ENCODE assay signal across 13 cellular contexts in the genomic region with DNA sequence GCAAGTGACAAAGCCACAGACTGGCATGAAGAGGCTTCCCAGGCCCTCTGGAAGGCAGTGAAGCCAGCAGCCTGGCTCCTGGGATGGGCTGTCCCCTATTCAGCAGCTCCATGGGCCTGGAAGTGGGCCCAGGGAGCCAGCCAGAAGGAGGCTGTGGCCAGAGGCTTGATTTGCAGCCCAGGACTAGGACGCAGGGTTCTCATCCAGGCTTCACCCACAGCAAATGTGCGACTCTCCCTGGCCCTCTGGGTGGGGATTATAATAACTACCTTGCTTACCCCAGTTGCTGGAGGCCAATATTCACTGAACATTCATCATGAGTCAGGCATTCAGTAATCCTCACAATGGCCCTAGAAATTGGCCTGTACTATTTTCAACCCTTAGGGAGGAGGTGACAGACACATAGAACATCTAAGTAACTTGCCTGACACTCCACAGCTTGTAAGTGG. TPM values are rescaled to one million over a fixed set of nuclear protein-coding genes. Genes with fewer than 3 reads are reported as not detected.
A peak's percentile ranks its signal among the peaks of the same experiment; 100 is the strongest.
DNase-seq lines count a peak whose midpoint lies in the region; ATAC-seq, FAIRE-seq and TF ChIP-seq lines count a peak whose summit lies in the region.
"Had no signal": no experiment of that assay in that cellular context is flagged by ENCODE, and none has a peak within 500 bp of the region (broad histone marks: within the 10 kb centered on the region; RNA-seq: fewer than 3 reads in every experiment).

No MANE protein-coding gene starts in this region.

- H4K91ac ChIP-seq in H9 (ENCODE audit: insufficient read length, low read depth, low read length) = no peak overlapping the region

- no peak overlapping the region for H2BK15ac ChIP-seq in H9 (ENCODE audit: low read depth, low read length)

- peak in 1 of 2 experiments; percentile 43 for DNase-seq in A549 (ENCODE audit: low read depth in 1 of 2, low spot score in 1 of 2)
- DNase-seq in GM12891 (ENCODE audit: insufficient read length, low spot score) = no peak
- DNase-seq in activated B cell treated with CpG ODN at 0.5 μM for 24 hours = no peak
- peak; percentile 85 for DNase-seq in iris pigment epithelial cell (ENCODE audit: low read depth)
- DNase-seq in H9 = no peak
- DNase-seq in NCI-H524 (lab: John Stamatoyannopoulos, UW) = no peak
- DNase-seq: body of pancreas; GF-D8; stimulated activated CD4-positive, alpha-beta T cell treated with anti-CD3 and anti-CD28 coated beads, Interleukin-2, amount 100 ng/mL, for 48 hours; T-helper 2 cell had no signal

- H3K27ac ChIP-seq in A549 (peak overlapping the region; percentile 70 to 83), H9 (ENCODE audit: insufficient read length, low read depth, low read length) (no peak overlapping the region)
- H3K27ac ChIP-seq: body of pancreas had no signal

- H3K36me3 Mint-ChIP-seq in activated B cell treated with CpG ODN at 0.5 μM for 24 hours (ENCODE audit: low read depth) = peaks cover 5% of the 10 kb centered on the region
- no peaks in the 10 kb centered on the region for H3K36me3 Mint-ChIP-seq in H9 (ENCODE audit: insufficient read depth in 1 of 3, low read depth in 3 of 3)

- H3K27me3 Mint-ChIP-seq in activated B cell treated with CpG ODN at 0.5 μM for 24 hours = no peaks in the 10 kb centered on the region
- H3K27me3 Mint-ChIP-seq in H9 (ENCODE audit: low read depth) = no peaks in the 10 kb centered on the region; the same call in 1 of the 2 replicates

- TF ChIP-seq CTCF in A549 (IDR thresholded peaks at IDR 0.05) (no peak), activated B cell treated with CpG ODN at 0.5 μM for 24 hours (IDR thresholded peaks at IDR 0.05) (no peak), H9 (conservative IDR thresholded peaks at IDR 0.05) (no peak)

- no peaks in the 10 kb centered on the region for H3K27me3 ChIP-seq in H9 (ENCODE audit: insufficient read depth, low read length)
- H3K27me3 ChIP-seq: body of pancreas had no signal

- no peak overlapping the region for H2BK20ac ChIP-seq in H9 (ENCODE audit: low read depth, low read length, poor library complexity, severe bottlenecking)

- H3K79me2 ChIP-seq in H9 (ENCODE audit: insufficient read depth, low read length) = no peaks in the 10 kb centered on the region

- H3K4me2 ChIP-seq in A549 = peak overlapping the region; percentile 42
- H3K4me2 ChIP-seq in H9 (ENCODE audit: insufficient read depth, insufficient read length, low read length) = no peak overlapping the region

- ATAC-seq in A549 (peak; percentile 57 to 59; a peak in 5 of 6 replicates), activated B cell treated with CpG ODN at 0.5 μM for 24 hours (ENCODE audit: low read depth) (no peak), HG03565 (IDR thresholded peaks at IDR 0.05; ENCODE audit: unreplicated experiment) (no peak), HG02938 (IDR thresholded peaks at IDR 0.05; ENCODE audit: unreplicated experiment) (no peak)
- ATAC-seq: body of pancreas, left lobe of liver had no signal

- no peak overlapping the region for H2AK5ac ChIP-seq in H9 (ENCODE audit: insufficient read length, low read length)

- POLR2A ChIA-PET in A549 (lab: Yijun Ruan, JAX) (no interaction called here), activated B cell treated with CpG ODN at 0.5 μM for 24 hours (lab: Charles Lee) (interaction anchor here (1.1 to 14.3 kb wide), 5 partner anchors 9 to 36 kb away, joined by 5 to 472 read pairs (median 23); partner anchors contain the start of gene BMF)

- H3K4me3 ChIP-seq in A549 = no peak overlapping the region
- H3K4me3 ChIP-seq: body of pancreas had no signal

- TF ChIP-seq POLR2A in A549 (IDR thresholded peaks at IDR 0.05; ENCODE audit: low read length) (no peak), GM12891 (IDR thresholded peaks at IDR 0.05; ENCODE audit: low read depth, low read length) (no peak)

- H3K56ac ChIP-seq in H9 (ENCODE audit: insufficient read length, low read depth, low read length) = no peak overlapping the region

- no peak for TF ChIP-seq EP300 in A549 (IDR thresholded peaks at IDR 0.05)

- H2BK12ac ChIP-seq in H9 (ENCODE audit: insufficient read length, low read depth, low read length) = no peak overlapping the region

- intact Hi-C loops in activated B cell treated with CpG ODN at 0.5 μM for 24 hours (cut with micrococcal nuclease) = loop anchor here (1.0 kb wide), 3 partner anchors 9 to 42 kb away; no protein-coding TSS in a partner anchor

- no peak overlapping the region for H3K14ac ChIP-seq in H9 (ENCODE audit: insufficient read depth, low read length)

- H3K23me2 ChIP-seq in H9 (ENCODE audit: insufficient read length, low read depth, low read length, poor library complexity, severe bottlenecking) = no peaks in the 10 kb centered on the region

- peak overlapping the region; percentile 82 for H3K27ac Mint-ChIP-seq in activated B cell treated with CpG ODN at 0.5 μM for 24 hours
- no peak overlapping the region for H3K27ac Mint-ChIP-seq in H9

- no peak overlapping the region for H3T11ph ChIP-seq in H9 (ENCODE audit: low read length)

- no peaks in the 10 kb centered on the region for H4K20me1 ChIP-seq in H9 (ENCODE audit: control insufficient read depth, insufficient read depth, insufficient read length)

- H2AFZ ChIP-seq in H9 (ENCODE audit: low read length) = no peak overlapping the region

- CTCF ChIA-PET in A549 (lab: Yijun Ruan, JAX) = interaction anchor here (0.9 to 2.5 kb wide), 3 partner anchors 10 to 42 kb away, joined by 4 to 10 read pairs (median 7); no protein-coding TSS in a partner anchor
- CTCF ChIA-PET in activated B cell treated with CpG ODN at 0.5 μM for 24 hours (lab: Charles Lee) = interaction anchor here (0.9 to 3.5 kb wide), 3 partner anchors 16 to 18 kb away, joined by 3 to 13 read pairs (median 4); no protein-coding TSS in a partner anchor

- H3K9ac ChIP-seq in H9 (ENCODE audit: extremely low read depth, insufficient read length, low read length) = no peak overlapping the region

- TF ChIP-seq RAD21 in A549 (conservative IDR thresholded peaks at IDR 0.05 in 1 of 2, IDR thresholded peaks at IDR 0.05 in 1 of 2) = no peak

- H4K8ac ChIP-seq in H9 (replicated peaks; ENCODE audit: insufficient read length, low read depth, low read length) = no peak overlapping the region

- no peaks in the 10 kb centered on the region for H3K9me3 ChIP-seq in A549
- no peaks in the 10 kb centered on the region for H3K9me3 ChIP-seq in H9 (ENCODE audit: control insufficient read depth, low read depth, low read length)
- H3K9me3 ChIP-seq: body of pancreas had no signal

- no peak overlapping the region for H4K5ac ChIP-seq in H9 (ENCODE audit: insufficient read length, low read depth, low read length)

- H3K4me1 Mint-ChIP-seq in activated B cell treated with CpG ODN at 0.5 μM for 24 hours (peaks cover 34% of the 10 kb centered on the region), H9 (peaks cover 25 to 29% of the 10 kb centered on the region in 2 experiments)

- H3K23ac ChIP-seq in H9 (ENCODE audit: insufficient read length, low read depth, low read length) = no peak overlapping the region

- peaks cover 49% of the 10 kb centered on the region for H3K4me1 ChIP-seq in A549
- peaks cover 9% of the 10 kb centered on the region; the same call in 1 of the 2 replicates for H3K4me1 ChIP-seq in H9 (ENCODE audit: insufficient read depth, low read length)

- H3K9me3 Mint-ChIP-seq in activated B cell treated with CpG ODN at 0.5 μM for 24 hours (no peaks in the 10 kb centered on the region), H9 (no peaks in the 10 kb centered on the region; a peak in 1 of 5 replicates)

- FAIRE-seq in A549 (lab: Jason Lieb, UNC) (no peak), GM12891 (lab: Jason Lieb, UNC) (peak; percentile 28)

- H3K4ac ChIP-seq in H9 (ENCODE audit: low read depth, low read length) = no peak overlapping the region

- H3K79me1 ChIP-seq in H9 (ENCODE audit: insufficient read depth, low read depth, low read length, poor library complexity, severe bottlenecking) = no peaks in the 10 kb centered on the region

- WGBS in A549 (ENCODE audit: missing lambda C conversion rate) = 58% methylated on average over 2 of the region's 2 CpGs
- no CpG with 5 or more reads among the region's 2 CpGs for WGBS in H9 (ENCODE audit: extremely low coverage, insufficient read length, low lambda C conversion rate)

- H3K4me3 Mint-ChIP-seq in activated B cell treated with CpG ODN at 0.5 μM for 24 hours (no peak overlapping the region), H9 (no peak overlapping the region)

- H2BK5ac ChIP-seq in H9 (ENCODE audit: insufficient read length, low read length) = no peak overlapping the region

- H3K18ac ChIP-seq in H9 (ENCODE audit: insufficient read length, low read depth, low read length) = no peak overlapping the region

- H2BK120ac ChIP-seq in H9 (ENCODE audit: low read depth, low read length, poor library complexity, severe bottlenecking) = no peak overlapping the region

TF ChIP-seq in A549, 52 proteins besides CTCF, POLR2A, EP300 and RAD21 (continues in another document):
- no peak for TF ChIP-seq PHF8 (IDR thresholded peaks at IDR 0.05; ENCODE audit: borderline replicate concordance, low read depth)
- 0 out of 2 replicates have a peak, but pooled peaks have one; percentile 18 for TF ChIP-seq EHMT2 (IDR thresholded peaks at IDR 0.05; ENCODE audit: low read depth)
- no peak for TF ChIP-seq ZSCAN20 (CRISPR knock-in tag; IDR thresholded peaks at IDR 0.05)

TF ChIP-seq in GM12891, 5 proteins besides CTCF, POLR2A, EP300 and RAD21:
- TF ChIP-seq TAF1 (IDR thresholded peaks at IDR 0.05; ENCODE audit: low read depth, low read length) (no peak), POU2F2 (IDR thresholded peaks at IDR 0.05; ENCODE audit: low read depth, low read length) (no peak), PAX5 (IDR thresholded peaks at IDR 0.05; ENCODE audit: insufficient read depth, low read length, severe bottlenecking) (no peak), SPI1 (IDR thresholded peaks at IDR 0.05; ENCODE audit: low read depth, low read length) (no peak), POLR2AphosphoS5 (IDR thresholded peaks at IDR 0.05; ENCODE audit: low read depth, low read length) (no peak)
TF ChIP-seq in GM12891: peak in this region for 0.

RNA-seq across cellular contexts. Expression of gene SRP14, which starts 24.6 kb away (rescaled TPM):
- 216 and 306 TPM in 2 replicates for polyA plus RNA-seq in A549 (2011; rRNA removed)
- polyA plus RNA-seq in A549 (2012; cell fraction: cytosol; rRNA removed) = 236 and 276 TPM in 2 replicates
- 45.5 and 75.3 TPM in 2 replicates for polyA plus RNA-seq in A549 (2012; cell fraction: nucleus; rRNA removed)
- 343 to 380 TPM (median 374 TPM) in 3 replicates for polyA plus RNA-seq in A549 (2017; fragmentation: RNase III; extraction: RNeasy Plus Mini Kit Qiagen cat#74134 plus additional on column Dnase treatment)
- 36.6 and 50.6 TPM in 2 replicates for polyA minus RNA-seq in A549 (2011; rRNA and poly(A)+ RNA removed)
- 340 TPM for polyA plus RNA-seq in GM12891 (2012; ENCODE audit: low read depth, missing spikeins)
- 183 and 217 TPM in 2 replicates for total RNA-seq in activated B cell treated with CpG ODN at 0.5 μM for 24 hours
- 200 and 208 TPM in 2 replicates for total RNA-seq in H9 (2021)

RNA-seq across cellular contexts. Expression of gene BMF, which starts 45.1 kb away (rescaled TPM):
- polyA plus RNA-seq in A549 (2011; rRNA removed) = 1.4 and 2.1 TPM in 2 replicates
- 0.49 and 0.76 TPM in 2 replicates for polyA plus RNA-seq in A549 (2012; cell fraction: cytosol; rRNA removed)
- polyA plus RNA-seq in A549 (2012; cell fraction: nucleus; rRNA removed) = 2.0 and 2.5 TPM in 2 replicates
- polyA plus RNA-seq in A549 (2017; fragmentation: RNase III; extraction: RNeasy Plus Mini Kit Qiagen cat#74134 plus additional on column Dnase treatment) = 0.39 to 1.6 TPM (median 1.3 TPM) in 3 replicates
- polyA minus RNA-seq in A549 (2011; rRNA and poly(A)+ RNA removed) = 2.9 and 3.1 TPM in 2 replicates
- polyA plus RNA-seq in GM12891 (2012; ENCODE audit: low read depth, missing spikeins) = 17.7 TPM
- 353 and 376 TPM in 2 replicates for total RNA-seq in activated B cell treated with CpG ODN at 0.5 μM for 24 hours
- total RNA-seq in H9 (2021) = 13.2 and 15.0 TPM in 2 replicates

Comparison
In these comparisons a context has a peak if more than half of its experiments do, and no peak if none do; other contexts are left out.
1. ATAC-seq: peak in A549 (2 of 2); none in activated B cell treated with CpG ODN at 0.5 μM for 24 hours (single experiment), HG03565 (single experiment) and HG02938 (single experiment).
2. RNA of gene BMF, which starts 45.1 kb away (total RNA-seq): 353 to 376 TPM in activated B cell treated with CpG ODN at 0.5 μM for 24 hours; 13.2 to 15.0 TPM in H9; every median in the first group is over 10 times any median in the second.